In the genomic region with DNA sequence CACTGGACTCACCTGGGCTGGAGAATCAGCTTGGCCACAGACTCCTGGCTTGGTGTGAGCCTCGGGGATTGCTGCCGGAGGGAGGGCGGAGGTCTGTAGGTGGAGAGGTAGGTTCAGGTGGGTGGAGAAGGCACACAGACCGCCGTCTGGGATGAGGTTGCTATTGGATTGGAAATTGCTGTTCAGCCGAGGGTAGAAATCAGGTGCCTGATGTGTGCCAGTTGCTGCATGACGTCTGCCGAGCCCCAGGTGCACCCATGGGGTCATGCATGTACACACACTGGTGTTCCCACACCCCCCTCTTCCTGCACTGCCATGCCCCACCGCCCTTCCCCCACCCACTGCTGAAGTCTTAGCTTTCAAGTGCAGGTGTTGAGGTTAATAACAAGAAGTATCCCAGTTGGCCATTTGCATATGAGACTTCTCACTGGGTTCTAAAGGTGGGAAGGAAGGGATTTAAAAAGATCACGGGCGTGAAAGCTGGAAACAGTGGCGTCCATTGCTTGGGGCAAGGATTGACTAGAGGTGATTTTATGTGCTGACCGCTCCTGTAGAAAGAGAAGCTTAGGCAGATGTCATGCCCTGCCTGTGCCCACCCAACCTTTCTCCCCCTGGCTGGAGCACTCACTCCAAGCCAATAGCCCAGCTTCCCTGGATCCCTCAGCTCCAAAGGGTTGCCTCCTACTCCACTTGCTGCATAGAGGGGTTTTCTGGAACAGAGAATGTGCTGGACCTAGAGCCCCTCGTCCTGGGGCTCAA, we compare ENCODE assay signal across 1 cellular context.
A peak's percentile ranks its signal among the peaks of the same experiment; 100 is the strongest.
TF ChIP-seq lines count a peak whose summit lies in the region.

No MANE protein-coding gene starts in this region.

TF ChIP-seq in GM12878, 131 proteins besides CTCF, POLR2A, EP300 and RAD21 (continued from another document and continues in another):
- TF ChIP-seq CHD2 (IDR thresholded peaks at IDR 0.05; ENCODE audit: borderline replicate concordance, low read depth, low read length) (peak; percentile 83; the same call in 1 of the 2 replicates), ESRRA (IDR thresholded peaks at IDR 0.05; ENCODE audit: low read length) (no peak), ATF7 (IDR thresholded peaks at IDR 0.05; ENCODE audit: low read depth) (peak; percentile 63), PML (IDR thresholded peaks at IDR 0.05; ENCODE audit: low read length) (peak; percentile 16; the same call in 1 of the 2 replicates), SIN3A (IDR thresholded peaks at IDR 0.05; ENCODE audit: low read depth, low read length) (no peak), MYB (IDR thresholded peaks at IDR 0.05; ENCODE audit: borderline replicate concordance, low read depth, low read length) (0 out of 2 replicates have a peak, but pooled peaks have one; percentile 19), PAX5 (IDR thresholded peaks at IDR 0.05; ENCODE audit: borderline replicate concordance, low read depth, low read length) (peak; percentile 86), RUNX3 (IDR thresholded peaks at IDR 0.05; ENCODE audit: low read length) (peak; percentile 87), MEF2B (IDR thresholded peaks at IDR 0.05; ENCODE audit: partially characterized antibody, poor library complexity, severe bottlenecking) (peak; percentile 41), IKZF2 (IDR thresholded peaks at IDR 0.05) (peak; percentile 83 to 86), CHD1 (IDR thresholded peaks at IDR 0.05; ENCODE audit: low read depth, low read length) (no peak), CBX3 (IDR thresholded peaks at IDR 0.05; ENCODE audit: borderline replicate concordance, low read depth) (no peak), STAT1 (conservative IDR thresholded peaks at IDR 0.05) (no peak), FOXK2 (IDR thresholded peaks at IDR 0.05) (0 out of 2 replicates have a peak, but pooled peaks have one; percentile 12), HDGF (IDR thresholded peaks at IDR 0.05) (0 out of 2 replicates have a peak, but pooled peaks have one; percentile 56), HDAC6 (IDR thresholded peaks at IDR 0.05; ENCODE audit: unreplicated experiment) (no peak), IKZF1 (conservative IDR thresholded peaks at IDR 0.05) (peak; percentile 32; the same call in 1 of the 2 replicates), RAD51 (IDR thresholded peaks at IDR 0.05) (no peak), TBL1XR1 (IDR thresholded peaks at IDR 0.05; ENCODE audit: low read depth, low read length) (peak; percentile 67; the same call in 1 of the 2 replicates), ZNF24 (IDR thresholded peaks at IDR 0.05) (no peak), KDM1A (IDR thresholded peaks at IDR 0.05; ENCODE audit: borderline replicate concordance) (no peak), SPI1 (IDR thresholded peaks at IDR 0.05; ENCODE audit: borderline replicate concordance, insufficient read depth, low read depth, low read length) (no peak), GABPA (IDR thresholded peaks at IDR 0.05; ENCODE audit: low read depth) (no peak), POU2F2 (IDR thresholded peaks at IDR 0.05; ENCODE audit: borderline replicate concordance, low read depth, low read length) (peak; percentile 94), NFXL1 (IDR thresholded peaks at IDR 0.05; ENCODE audit: borderline replicate concordance) (no peak), ZSCAN29 (IDR thresholded peaks at IDR 0.05) (no peak), CBFB (IDR thresholded peaks at IDR 0.05; ENCODE audit: low read depth) (0 out of 2 replicates have a peak, but pooled peaks have one; percentile 38), CREB1 (IDR thresholded peaks at IDR 0.05; ENCODE audit: low read depth) (peak; percentile 71), ASH2L (IDR thresholded peaks at IDR 0.05; ENCODE audit: borderline replicate concordance, low read depth) (no peak), YY1 (IDR thresholded peaks at IDR 0.05; ENCODE audit: low read depth, low read length) (peak; percentile 35; the same call in 1 of the 2 replicates), EGR1 (IDR thresholded peaks at IDR 0.05; ENCODE audit: borderline replicate concordance in 1 of 2, low read depth in 2 of 2, low read length in 2 of 2) (peak in 1 of 2 experiments; percentile 46; a peak in 1 of 3 replicates), EED (IDR thresholded peaks at IDR 0.05; ENCODE audit: low read depth) (peak; percentile 88)
- TF ChIP-seq, protein P1, sequence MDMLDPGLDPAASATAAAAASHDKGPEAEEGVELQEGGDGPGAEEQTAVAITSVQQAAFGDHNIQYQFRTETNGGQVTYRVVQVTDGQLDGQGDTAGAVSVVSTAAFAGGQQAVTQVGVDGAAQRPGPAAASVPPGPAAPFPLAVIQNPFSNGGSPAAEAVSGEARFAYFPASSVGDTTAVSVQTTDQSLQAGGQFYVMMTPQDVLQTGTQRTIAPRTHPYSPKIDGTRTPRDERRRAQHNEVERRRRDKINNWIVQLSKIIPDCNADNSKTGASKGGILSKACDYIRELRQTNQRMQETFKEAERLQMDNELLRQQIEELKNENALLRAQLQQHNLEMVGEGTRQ (IDR thresholded peaks at IDR 0.05; ENCODE audit: borderline replicate concordance, low read depth, low read length) = no peak
- TF ChIP-seq, protein P2, sequence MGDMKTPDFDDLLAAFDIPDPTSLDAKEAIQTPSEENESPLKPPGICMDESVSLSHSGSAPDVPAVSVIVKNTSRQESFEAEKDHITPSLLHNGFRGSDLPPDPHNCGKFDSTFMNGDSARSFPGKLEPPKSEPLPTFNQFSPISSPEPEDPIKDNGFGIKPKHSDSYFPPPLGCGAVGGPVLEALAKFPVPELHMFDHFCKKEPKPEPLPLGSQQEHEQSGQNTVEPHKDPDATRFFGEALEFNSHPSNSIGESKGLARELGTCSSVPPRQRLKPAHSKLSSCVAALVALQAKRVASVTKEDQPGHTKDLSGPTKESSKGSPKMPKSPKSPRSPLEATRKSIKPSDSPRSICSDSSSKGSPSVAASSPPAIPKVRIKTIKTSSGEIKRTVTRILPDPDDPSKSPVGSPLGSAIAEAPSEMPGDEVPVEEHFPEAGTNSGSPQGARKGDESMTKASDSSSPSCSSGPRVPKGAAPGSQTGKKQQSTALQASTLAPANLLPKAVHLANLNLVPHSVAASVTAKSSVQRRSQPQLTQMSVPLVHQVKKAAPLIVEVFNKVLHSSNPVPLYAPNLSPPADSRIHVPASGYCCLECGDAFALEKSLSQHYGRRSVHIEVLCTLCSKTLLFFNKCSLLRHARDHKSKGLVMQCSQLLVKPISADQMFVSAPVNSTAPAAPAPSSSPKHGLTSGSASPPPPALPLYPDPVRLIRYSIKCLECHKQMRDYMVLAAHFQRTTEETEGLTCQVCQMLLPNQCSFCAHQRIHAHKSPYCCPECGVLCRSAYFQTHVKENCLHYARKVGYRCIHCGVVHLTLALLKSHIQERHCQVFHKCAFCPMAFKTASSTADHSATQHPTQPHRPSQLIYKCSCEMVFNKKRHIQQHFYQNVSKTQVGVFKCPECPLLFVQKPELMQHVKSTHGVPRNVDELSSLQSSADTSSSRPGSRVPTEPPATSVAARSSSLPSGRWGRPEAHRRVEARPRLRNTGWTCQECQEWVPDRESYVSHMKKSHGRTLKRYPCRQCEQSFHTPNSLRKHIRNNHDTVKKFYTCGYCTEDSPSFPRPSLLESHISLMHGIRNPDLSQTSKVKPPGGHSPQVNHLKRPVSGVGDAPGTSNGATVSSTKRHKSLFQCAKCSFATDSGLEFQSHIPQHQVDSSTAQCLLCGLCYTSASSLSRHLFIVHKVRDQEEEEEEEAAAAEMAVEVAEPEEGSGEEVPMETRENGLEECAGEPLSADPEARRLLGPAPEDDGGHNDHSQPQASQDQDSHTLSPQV (IDR thresholded peaks at IDR 0.05) = no peak
- TF ChIP-seq, protein P3, sequence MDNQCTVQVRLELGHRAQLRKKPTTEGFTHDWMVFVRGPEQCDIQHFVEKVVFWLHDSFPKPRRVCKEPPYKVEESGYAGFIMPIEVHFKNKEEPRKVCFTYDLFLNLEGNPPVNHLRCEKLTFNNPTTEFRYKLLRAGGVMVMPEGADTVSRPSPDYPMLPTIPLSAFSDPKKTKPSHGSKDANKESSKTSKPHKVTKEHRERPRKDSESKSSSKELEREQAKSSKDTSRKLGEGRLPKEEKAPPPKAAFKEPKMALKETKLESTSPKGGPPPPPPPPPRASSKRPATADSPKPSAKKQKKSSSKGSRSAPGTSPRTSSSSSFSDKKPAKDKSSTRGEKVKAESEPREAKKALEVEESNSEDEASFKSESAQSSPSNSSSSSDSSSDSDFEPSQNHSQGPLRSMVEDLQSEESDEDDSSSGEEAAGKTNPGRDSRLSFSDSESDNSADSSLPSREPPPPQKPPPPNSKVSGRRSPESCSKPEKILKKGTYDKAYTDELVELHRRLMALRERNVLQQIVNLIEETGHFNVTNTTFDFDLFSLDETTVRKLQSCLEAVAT (IDR thresholded peaks at IDR 0.05) = no peak
- TF ChIP-seq, protein P4, sequence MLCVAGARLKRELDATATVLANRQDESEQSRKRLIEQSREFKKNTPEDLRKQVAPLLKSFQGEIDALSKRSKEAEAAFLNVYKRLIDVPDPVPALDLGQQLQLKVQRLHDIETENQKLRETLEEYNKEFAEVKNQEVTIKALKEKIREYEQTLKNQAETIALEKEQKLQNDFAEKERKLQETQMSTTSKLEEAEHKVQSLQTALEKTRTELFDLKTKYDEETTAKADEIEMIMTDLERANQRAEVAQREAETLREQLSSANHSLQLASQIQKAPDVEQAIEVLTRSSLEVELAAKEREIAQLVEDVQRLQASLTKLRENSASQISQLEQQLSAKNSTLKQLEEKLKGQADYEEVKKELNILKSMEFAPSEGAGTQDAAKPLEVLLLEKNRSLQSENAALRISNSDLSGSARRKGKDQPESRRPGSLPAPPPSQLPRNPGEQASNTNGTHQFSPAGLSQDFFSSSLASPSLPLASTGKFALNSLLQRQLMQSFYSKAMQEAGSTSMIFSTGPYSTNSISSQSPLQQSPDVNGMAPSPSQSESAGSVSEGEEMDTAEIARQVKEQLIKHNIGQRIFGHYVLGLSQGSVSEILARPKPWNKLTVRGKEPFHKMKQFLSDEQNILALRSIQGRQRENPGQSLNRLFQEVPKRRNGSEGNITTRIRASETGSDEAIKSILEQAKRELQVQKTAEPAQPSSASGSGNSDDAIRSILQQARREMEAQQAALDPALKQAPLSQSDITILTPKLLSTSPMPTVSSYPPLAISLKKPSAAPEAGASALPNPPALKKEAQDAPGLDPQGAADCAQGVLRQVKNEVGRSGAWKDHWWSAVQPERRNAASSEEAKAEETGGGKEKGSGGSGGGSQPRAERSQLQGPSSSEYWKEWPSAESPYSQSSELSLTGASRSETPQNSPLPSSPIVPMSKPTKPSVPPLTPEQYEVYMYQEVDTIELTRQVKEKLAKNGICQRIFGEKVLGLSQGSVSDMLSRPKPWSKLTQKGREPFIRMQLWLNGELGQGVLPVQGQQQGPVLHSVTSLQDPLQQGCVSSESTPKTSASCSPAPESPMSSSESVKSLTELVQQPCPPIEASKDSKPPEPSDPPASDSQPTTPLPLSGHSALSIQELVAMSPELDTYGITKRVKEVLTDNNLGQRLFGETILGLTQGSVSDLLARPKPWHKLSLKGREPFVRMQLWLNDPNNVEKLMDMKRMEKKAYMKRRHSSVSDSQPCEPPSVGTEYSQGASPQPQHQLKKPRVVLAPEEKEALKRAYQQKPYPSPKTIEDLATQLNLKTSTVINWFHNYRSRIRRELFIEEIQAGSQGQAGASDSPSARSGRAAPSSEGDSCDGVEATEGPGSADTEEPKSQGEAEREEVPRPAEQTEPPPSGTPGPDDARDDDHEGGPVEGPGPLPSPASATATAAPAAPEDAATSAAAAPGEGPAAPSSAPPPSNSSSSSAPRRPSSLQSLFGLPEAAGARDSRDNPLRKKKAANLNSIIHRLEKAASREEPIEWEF (IDR thresholded peaks at IDR 0.05; ENCODE audit: insufficient replicate concordance, low read depth, low read length) = no peak
- TF ChIP-seq, protein P5, sequence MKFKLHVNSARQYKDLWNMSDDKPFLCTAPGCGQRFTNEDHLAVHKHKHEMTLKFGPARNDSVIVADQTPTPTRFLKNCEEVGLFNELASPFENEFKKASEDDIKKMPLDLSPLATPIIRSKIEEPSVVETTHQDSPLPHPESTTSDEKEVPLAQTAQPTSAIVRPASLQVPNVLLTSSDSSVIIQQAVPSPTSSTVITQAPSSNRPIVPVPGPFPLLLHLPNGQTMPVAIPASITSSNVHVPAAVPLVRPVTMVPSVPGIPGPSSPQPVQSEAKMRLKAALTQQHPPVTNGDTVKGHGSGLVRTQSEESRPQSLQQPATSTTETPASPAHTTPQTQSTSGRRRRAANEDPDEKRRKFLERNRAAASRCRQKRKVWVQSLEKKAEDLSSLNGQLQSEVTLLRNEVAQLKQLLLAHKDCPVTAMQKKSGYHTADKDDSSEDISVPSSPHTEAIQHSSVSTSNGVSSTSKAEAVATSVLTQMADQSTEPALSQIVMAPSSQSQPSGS (IDR thresholded peaks at IDR 0.05; ENCODE audit: low read length) = peak; percentile 86
- TF ChIP-seq, protein P6, sequence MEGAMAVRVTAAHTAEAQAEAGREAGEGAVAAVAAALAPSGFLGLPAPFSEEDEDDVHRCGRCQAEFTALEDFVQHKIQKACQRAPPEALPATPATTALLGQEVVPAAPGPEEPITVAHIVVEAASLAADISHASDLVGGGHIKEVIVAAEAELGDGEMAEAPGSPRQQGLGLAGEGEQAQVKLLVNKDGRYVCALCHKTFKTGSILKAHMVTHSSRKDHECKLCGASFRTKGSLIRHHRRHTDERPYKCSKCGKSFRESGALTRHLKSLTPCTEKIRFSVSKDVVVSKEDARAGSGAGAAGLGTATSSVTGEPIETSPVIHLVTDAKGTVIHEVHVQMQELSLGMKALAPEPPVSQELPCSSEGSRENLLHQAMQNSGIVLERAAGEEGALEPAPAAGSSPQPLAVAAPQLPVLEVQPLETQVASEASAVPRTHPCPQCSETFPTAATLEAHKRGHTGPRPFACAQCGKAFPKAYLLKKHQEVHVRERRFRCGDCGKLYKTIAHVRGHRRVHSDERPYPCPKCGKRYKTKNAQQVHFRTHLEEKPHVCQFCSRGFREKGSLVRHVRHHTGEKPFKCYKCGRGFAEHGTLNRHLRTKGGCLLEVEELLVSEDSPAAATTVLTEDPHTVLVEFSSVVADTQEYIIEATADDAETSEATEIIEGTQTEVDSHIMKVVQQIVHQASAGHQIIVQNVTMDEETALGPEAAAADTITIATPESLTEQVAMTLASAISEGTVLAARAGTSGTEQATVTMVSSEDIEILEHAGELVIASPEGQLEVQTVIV (IDR thresholded peaks at IDR 0.05; ENCODE audit: borderline replicate concordance, partially characterized antibody) = no peak
- TF ChIP-seq, protein P7, sequence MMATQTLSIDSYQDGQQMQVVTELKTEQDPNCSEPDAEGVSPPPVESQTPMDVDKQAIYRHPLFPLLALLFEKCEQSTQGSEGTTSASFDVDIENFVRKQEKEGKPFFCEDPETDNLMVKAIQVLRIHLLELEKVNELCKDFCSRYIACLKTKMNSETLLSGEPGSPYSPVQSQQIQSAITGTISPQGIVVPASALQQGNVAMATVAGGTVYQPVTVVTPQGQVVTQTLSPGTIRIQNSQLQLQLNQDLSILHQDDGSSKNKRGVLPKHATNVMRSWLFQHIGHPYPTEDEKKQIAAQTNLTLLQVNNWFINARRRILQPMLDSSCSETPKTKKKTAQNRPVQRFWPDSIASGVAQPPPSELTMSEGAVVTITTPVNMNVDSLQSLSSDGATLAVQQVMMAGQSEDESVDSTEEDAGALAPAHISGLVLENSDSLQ (IDR thresholded peaks at IDR 0.05) = no peak
- TF ChIP-seq, protein P8, sequence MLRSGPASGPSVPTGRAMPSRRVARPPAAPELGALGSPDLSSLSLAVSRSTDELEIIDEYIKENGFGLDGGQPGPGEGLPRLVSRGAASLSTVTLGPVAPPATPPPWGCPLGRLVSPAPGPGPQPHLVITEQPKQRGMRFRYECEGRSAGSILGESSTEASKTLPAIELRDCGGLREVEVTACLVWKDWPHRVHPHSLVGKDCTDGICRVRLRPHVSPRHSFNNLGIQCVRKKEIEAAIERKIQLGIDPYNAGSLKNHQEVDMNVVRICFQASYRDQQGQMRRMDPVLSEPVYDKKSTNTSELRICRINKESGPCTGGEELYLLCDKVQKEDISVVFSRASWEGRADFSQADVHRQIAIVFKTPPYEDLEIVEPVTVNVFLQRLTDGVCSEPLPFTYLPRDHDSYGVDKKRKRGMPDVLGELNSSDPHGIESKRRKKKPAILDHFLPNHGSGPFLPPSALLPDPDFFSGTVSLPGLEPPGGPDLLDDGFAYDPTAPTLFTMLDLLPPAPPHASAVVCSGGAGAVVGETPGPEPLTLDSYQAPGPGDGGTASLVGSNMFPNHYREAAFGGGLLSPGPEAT (IDR thresholded peaks at IDR 0.05; ENCODE audit: low read depth) = no peak
